ENCODE assay signal across 26 cellular contexts in genomic region chr14:98822917-98823316, GRCh38.
"Had no signal": no experiment of that assay in that cellular context is flagged by ENCODE, and none has a peak within 500 bp of the region (broad histone marks: within the 10 kb centered on the region; RNA-seq: fewer than 3 reads in every experiment).

No MANE protein-coding gene starts in this region.

- H3K27me3 Mint-ChIP-seq: activated B cell treated with CpG ODN at 0.5 μM for 24 hours; activated CD8-positive, alpha-beta memory T cell treated with anti-CD3 and anti-CD28 coated beads, Interleukin-2, amount 10 ng/mL, durations not matched to agents 7 days and 5 days; activated naive CD8-positive, alpha-beta T cell; activated T-cell treated with anti-CD3 and anti-CD28 coated beads, Interleukin-2, amount 50 U/mL, for 24 hours had no signal

- H3K4me1 Mint-ChIP-seq: activated B cell treated with CpG ODN at 0.5 μM for 24 hours; activated CD4-positive, alpha-beta T cell treated with anti-CD3 and anti-CD28 coated beads, Interleukin-2, amount 10 ng/mL, durations not matched to agents 24 days and 14 days had no signal

- H3K27me3 ChIP-seq: brain microvascular endothelial cell, cardiac muscle cell, Peyer's patch had no signal

- H3K27ac Mint-ChIP-seq: activated B cell treated with CpG ODN at 0.5 μM for 24 hours; activated CD4-positive, alpha-beta T cell treated with anti-CD3 and anti-CD28 coated beads, Interleukin-2, amount 10 ng/mL, durations not matched to agents 24 days and 14 days; activated CD8-positive, alpha-beta memory T cell treated with anti-CD3 and anti-CD28 coated beads, Interleukin-2, amount 10 ng/mL, durations not matched to agents 7 days and 5 days; activated naive CD4-positive, alpha-beta T cell treated with anti-CD3 and anti-CD28 coated beads for 36 hours; activated naive CD8-positive, alpha-beta T cell; activated T-cell treated with anti-CD3 and anti-CD28 coated beads, Interleukin-2, amount 50 U/mL, for 24 hours had no signal

- ATAC-seq: activated CD8-positive, alpha-beta memory T cell treated with anti-CD3 and anti-CD28 coated beads, Interleukin-2, amount 10 ng/mL, durations not matched to agents 7 days and 5 days had no signal

- FAIRE-seq: astrocyte, colon, TTC549 had no signal

- H3K4me3 ChIP-seq: cardiac muscle cell, Peyer's patch had no signal

- H3K4me3 Mint-ChIP-seq: activated B cell treated with CpG ODN at 0.5 μM for 24 hours; activated CD4-positive, alpha-beta T cell treated with anti-CD3 and anti-CD28 coated beads, Interleukin-2, amount 10 ng/mL, durations not matched to agents 24 days and 14 days; activated CD8-positive, alpha-beta memory T cell treated with anti-CD3 and anti-CD28 coated beads, Interleukin-2, amount 10 ng/mL, durations not matched to agents 7 days and 5 days; activated naive CD4-positive, alpha-beta T cell treated with anti-CD3 and anti-CD28 coated beads for 36 hours; activated naive CD8-positive, alpha-beta T cell; activated T-cell treated with anti-CD3 and anti-CD28 coated beads, Interleukin-2, amount 50 U/mL, for 24 hours had no signal

- DNase-seq: activated B cell treated with CpG ODN at 0.5 μM for 24 hours; activated CD4-positive, alpha-beta T cell treated with anti-CD3 and anti-CD28 coated beads for 1 hour; activated CD4-positive, alpha-beta T cell treated with anti-CD3 and anti-CD28 coated beads, Interleukin-2, amount 10 ng/mL, durations not matched to agents 24 days and 14 days; activated CD4-positive, alpha-beta T cell treated with anti-CD3 and anti-CD28 coated beads, Interleukin-2, amount 50 U/mL, for 48 hours; activated CD8-positive, alpha-beta memory T cell treated with anti-CD3 and anti-CD28 coated beads, Interleukin-2, amount 10 ng/mL, durations not matched to agents 7 days and 5 days; activated gamma-delta T cell; activated naive CD4-positive, alpha-beta T cell treated with anti-CD3 and anti-CD28 coated beads for 36 hours; activated T-cell treated with anti-CD3 and anti-CD28 coated beads, Interleukin-2, amount 50 U/mL, for 24 hours; amygdala; brain microvascular endothelial cell; cerebellar nuclear complex; NCI-H1048; NCI-H146; NCI-H187 treated with DMSO at 0.1 percent for 48 hours; NCI-H2081 treated with DMSO at 0.1 percent for 48 hours; NCI-H446; NCI-H524; Peyer's patch; SHP77 treated with DMSO at 0.1 percent for 48 hours; T-helper 2 cell; T1000 had no signal

- H3K36me3 ChIP-seq: brain microvascular endothelial cell, cardiac muscle cell, Peyer's patch had no signal

- H3K9me3 Mint-ChIP-seq: activated naive CD4-positive, alpha-beta T cell treated with anti-CD3 and anti-CD28 coated beads for 36 hours; activated T-cell treated with anti-CD3 and anti-CD28 coated beads, Interleukin-2, amount 50 U/mL, for 24 hours had no signal

- H3K9me3 ChIP-seq: Peyer's patch had no signal

- H3K36me3 Mint-ChIP-seq: activated CD8-positive, alpha-beta memory T cell treated with anti-CD3 and anti-CD28 coated beads, Interleukin-2, amount 10 ng/mL, durations not matched to agents 7 days and 5 days; activated naive CD8-positive, alpha-beta T cell had no signal

- H3K27ac ChIP-seq: brain microvascular endothelial cell, cardiac muscle cell, Peyer's patch had no signal

- H3K4me1 ChIP-seq: Peyer's patch had no signal
